ENCODE assay signal across 8 cellular contexts in genomic region chr3:141452045-141452444, GRCh38. TPM values are rescaled to one million over a fixed set of nuclear protein-coding genes. Genes with fewer than 3 reads are reported as not detected.
DNase-seq lines count a peak whose midpoint lies in the region; ATAC-seq and TF ChIP-seq lines count a peak whose summit lies in the region.

No MANE protein-coding gene starts in this region.

- TF ChIP-seq EP300 in gastroesophageal sphincter (IDR thresholded peaks at IDR 0.05): no peak

- peak overlapping the region in 5 of 11 experiments; percentile 18 to 42 (median 28); a peak in 8 of 22 replicates for H3K4me2 ChIP-seq in BLaER1 treated with 17β-estradiol and CSF1 and Interleukin-3, amounts not matched to agents 10 nM and 100 nM

- H3K4me3 ChIP-seq in BLaER1 treated with 17β-estradiol and CSF1 and Interleukin-3, amounts not matched to agents 10 nM and 100 nM: no peak overlapping the region
- H3K4me3 ChIP-seq in gastroesophageal sphincter: no peak overlapping the region

- TF ChIP-seq POLR2A in gastroesophageal sphincter (IDR thresholded peaks at IDR 0.05): no peak

- H3K36me3 ChIP-seq in BLaER1 treated with 17β-estradiol and CSF1 and Interleukin-3, amounts not matched to agents 10 nM and 100 nM: no peaks in the 10 kb centered on the region
- peaks cover 0 to 9% of the 10 kb centered on the region in 2 donors for H3K36me3 ChIP-seq in gastroesophageal sphincter

- H4K20me1 ChIP-seq in BLaER1 treated with 17β-estradiol and CSF1 and Interleukin-3, amounts not matched to agents 10 nM and 100 nM: no peaks in the 10 kb centered on the region

- H3K27me3 ChIP-seq in BLaER1 treated with 17β-estradiol and CSF1 and Interleukin-3, amounts not matched to agents 10 nM and 100 nM: no peaks in the 10 kb centered on the region
- no peaks in the 10 kb centered on the region for H3K27me3 ChIP-seq in gastroesophageal sphincter

- H3K27ac ChIP-seq in BLaER1 treated with 17β-estradiol and CSF1 and Interleukin-3, amounts not matched to agents 10 nM and 100 nM: peak overlapping the region in 8 of 11 experiments; percentile 4 to 69 (median 40); a peak in 11 of 22 replicates
- peak overlapping the region in 2 of 4 donors; percentile 24 to 39 for H3K27ac ChIP-seq in gastroesophageal sphincter

- H3K9ac ChIP-seq in BLaER1 treated with 17β-estradiol and CSF1 and Interleukin-3, amounts not matched to agents 10 nM and 100 nM: peak overlapping the region in 3 of 11 experiments; percentile 12 to 53 (median 40); a peak in 5 of 22 replicates

- peaks cover 0 to 7% (median 2%) of the 10 kb centered on the region in 10 experiments; a peak in 8 of 20 replicates for H3K4me1 ChIP-seq in BLaER1 treated with 17β-estradiol and CSF1 and Interleukin-3, amounts not matched to agents 10 nM and 100 nM
- peaks cover 6 to 63% (median 11%) of the 10 kb centered on the region in 3 donors for H3K4me1 ChIP-seq in gastroesophageal sphincter

- TF ChIP-seq CTCF in GM12874 (IDR thresholded peaks at IDR 0.05; ENCODE audit: insufficient read depth, low read depth, low read length) (peak; percentile 65), gastroesophageal sphincter (IDR thresholded peaks at IDR 0.05) (peak; percentile 47 to 84 (median 58))

- DNase-seq in NCI-H1105 treated with DMSO at 0.1 percent for 48 hours (lab: John Stamatoyannopoulos, UW) (peak; percentile 13), renal cortical epithelial cell (ENCODE audit: low read depth) (peak; percentile 56), HK-2 (ENCODE audit: unreplicated experiment) (no peak)
- peak; percentile 20 to 24 for DNase-seq in activated CD4-positive, alpha-beta T cell treated with anti-CD3 and anti-CD28 coated beads, Interleukin-2, amount 50 U/mL, for 4 hours

- ATAC-seq in HG02610 (IDR thresholded peaks at IDR 0.05; ENCODE audit: unreplicated experiment) (peak; percentile 59), gastroesophageal sphincter (peak; percentile 66)

- H3K9me3 ChIP-seq in BLaER1 treated with 17β-estradiol and CSF1 and Interleukin-3, amounts not matched to agents 10 nM and 100 nM (replicated peaks in 1 of 11): no peaks in the 10 kb centered on the region
- H3K9me3 ChIP-seq in gastroesophageal sphincter: no peaks in the 10 kb centered on the region

RNA-seq across cellular contexts. Expression of gene RASA2, which starts 34.8 kb away (rescaled TPM):
- total RNA-seq in gastroesophageal sphincter (10 to 100 TPM; 10.6 to 15.5 (median 14.8) TPM), renal cortical epithelial cell (19.2 and 21.0 TPM in 2 replicates)
